ENCODE assay signal across 22 cellular contexts in genomic region chr5:166441-167372, GRCh38. TPM values are rescaled to one million over a fixed set of nuclear protein-coding genes. Genes with fewer than 3 reads are reported as not detected.
DNase-seq lines count a peak whose midpoint lies in the region; ATAC-seq and TF ChIP-seq lines count a peak whose summit lies in the region.
"Had no signal": no experiment of that assay in that cellular context is flagged by ENCODE, and none has a peak within 500 bp of the region (broad histone marks: within the 10 kb centered on the region; RNA-seq: fewer than 3 reads in every experiment).

No MANE protein-coding gene starts in this region.

- no peaks in the 10 kb centered on the region for H3K79me1 ChIP-seq in neuronal stem cell (ENCODE audit: low read depth, low read length)

- CTCF ChIA-PET in RWPE1 (lab: Yijun Ruan, JAX) = interaction anchor here (0.9 kb wide), 1 partner anchor 22 kb away, joined by 3 read pairs; no protein-coding TSS in a partner anchor

- H3K4me1 ChIP-seq in neuronal stem cell (ENCODE audit: control insufficient read depth in 2 of 2, insufficient read depth in 1 of 2, low read depth in 1 of 2, low read length in 2 of 2) = peaks cover 2 to 40% of the 10 kb centered on the region in 2 donors
- H3K4me1 ChIP-seq: body of pancreas had no signal

- H3K4me3 ChIP-seq in neuronal stem cell (ENCODE audit: low read length in 2 of 2) = no peak overlapping the region
- H3K4me3 ChIP-seq: body of pancreas, K562 had no signal

- no peak overlapping the region for H2AFZ ChIP-seq in neuronal stem cell (ENCODE audit: low read length)

- no peak overlapping the region for H3K14ac ChIP-seq in neuronal stem cell (ENCODE audit: low read length)

- H3K23ac ChIP-seq in neuronal stem cell (ENCODE audit: low read depth, low read length, poor library complexity) = no peak overlapping the region

- no CpG with 5 or more reads among the region's 27 CpGs for WGBS in neuronal stem cell (ENCODE audit: extremely low coverage in 2 of 2, insufficient read length in 2 of 2, insufficient replicate concordance in 1 of 2), 2 donors

- H2BK15ac ChIP-seq in neuronal stem cell (ENCODE audit: low read length) = no peak overlapping the region

- H2BK12ac ChIP-seq in neuronal stem cell (ENCODE audit: low read length) = no peak overlapping the region

- no peak overlapping the region for H4K91ac ChIP-seq in neuronal stem cell (ENCODE audit: low read depth, low read length, poor library complexity)

- no peaks in the 10 kb centered on the region for H3K27me3 Mint-ChIP-seq in CD14-positive monocyte (ENCODE audit: low read depth in 3 of 3)
- H3K27me3 Mint-ChIP-seq: naive B cell had no signal

- peaks cover 3 to 40% of the 10 kb centered on the region in 2 donors for H3K36me3 ChIP-seq in neuronal stem cell (replicated peaks in 1 of 2; ENCODE audit: control insufficient read depth in 2 of 2, insufficient read depth in 2 of 2, low read length in 2 of 2)

- no peak overlapping the region for H3K4me2 ChIP-seq in neuronal stem cell (ENCODE audit: insufficient read depth, low read length, poor library complexity, severe bottlenecking)

- H2AK5ac ChIP-seq in neuronal stem cell (ENCODE audit: low read depth, low read length) = no peak overlapping the region

- H3K36me3 Mint-ChIP-seq in CD14-positive monocyte = no peaks in the 10 kb centered on the region
- H3K36me3 Mint-ChIP-seq: CD4-positive, alpha-beta memory T cell; naive B cell had no signal

- POLR2A ChIA-PET in RWPE1 (lab: Yijun Ruan, JAX; ENCODE audit: low non-redundant PET) = no interaction called here

- no peak overlapping the region for H3K27ac Mint-ChIP-seq in CD14-positive monocyte
- H3K27ac Mint-ChIP-seq: CD4-positive, alpha-beta memory T cell; endodermal cell; naive B cell had no signal

- H3K4me3 Mint-ChIP-seq in CD14-positive monocyte = no peak overlapping the region
- H3K4me3 Mint-ChIP-seq: CD4-positive, alpha-beta memory T cell; endodermal cell; naive B cell had no signal

- no peaks in the 10 kb centered on the region for H3K4me1 Mint-ChIP-seq in CD14-positive monocyte
- H3K4me1 Mint-ChIP-seq: CD4-positive, alpha-beta memory T cell; endodermal cell; naive B cell had no signal

- DNase-seq in CD14-positive monocyte (ENCODE audit: low spot score) (peak; percentile 33), RWPE1 (ENCODE audit: low spot score) (no peak), neuronal stem cell (ENCODE audit: low spot score) (no peak), ecto neural progenitor cell (ENCODE audit: low spot score) (no peak), NCI-H226 (no peak)
- DNase-seq: activated CD4-positive, alpha-beta T cell treated with anti-CD3 and anti-CD28 coated beads for 1 hour; body of pancreas; CD4-positive, alpha-beta memory T cell; endodermal cell; MM.1S; naive B cell; NCI-H146; NCI-H2171; NCI-H526; SHP77 treated with DMSO at 0.1 percent for 48 hours; SW 1271 had no signal

- ATAC-seq in HG02759 (IDR thresholded peaks at IDR 0.05; ENCODE audit: unreplicated experiment) = no peak
- no peak for ATAC-seq in GM18907 (IDR thresholded peaks at IDR 0.05; ENCODE audit: unreplicated experiment)
- ATAC-seq: body of pancreas, HCT116, K562 had no signal

- H3K27ac ChIP-seq in 22Rv1 (peak overlapping the region; percentile 53), RWPE1 (peak overlapping the region; percentile 43), neuronal stem cell (replicated peaks; ENCODE audit: low read length) (peak overlapping the region; percentile 32)
- H3K27ac ChIP-seq: body of pancreas had no signal

- H3K18ac ChIP-seq in neuronal stem cell (ENCODE audit: low read length) = no peak overlapping the region

- H2BK120ac ChIP-seq in neuronal stem cell (ENCODE audit: low read depth, low read length) = no peak overlapping the region

- no peak overlapping the region for H3K9ac ChIP-seq in neuronal stem cell (ENCODE audit: low read depth, low read length, poor library complexity)

- intact Hi-C loops in CD14-positive monocyte (cut with micrococcal nuclease) = no loop called here

- H3K4ac ChIP-seq in neuronal stem cell (ENCODE audit: low read length) = no peak overlapping the region

- TF ChIP-seq CTCF in 22Rv1 (IDR thresholded peaks at IDR 0.05) (no peak), CD14-positive monocyte (IDR thresholded peaks at IDR 0.05) (no peak), RWPE1 (conservative IDR thresholded peaks at IDR 0.05; ENCODE audit: low read depth) (no peak)

- H4K8ac ChIP-seq in neuronal stem cell (ENCODE audit: low read depth, low read length) = no peak overlapping the region

- no peaks in the 10 kb centered on the region for H3K27me3 ChIP-seq in neuronal stem cell (ENCODE audit: control insufficient read depth in 3 of 3, insufficient read depth in 3 of 3, low read depth in 1 of 3, low read length in 3 of 3)
- H3K27me3 ChIP-seq: body of pancreas had no signal

- H2BK5ac ChIP-seq in neuronal stem cell (ENCODE audit: low read length) = no peak overlapping the region

- H3K9me3 Mint-ChIP-seq in CD14-positive monocyte = peaks cover 3 to 14% (median 6%) of the 10 kb centered on the region in 7 donors
- H3K9me3 Mint-ChIP-seq: CD4-positive, alpha-beta memory T cell had no signal

- peaks cover 0 to 3% of the 10 kb centered on the region in 2 donors for H3K9me3 ChIP-seq in neuronal stem cell (replicated peaks in 1 of 2; ENCODE audit: control insufficient read depth in 2 of 2, insufficient read depth in 1 of 2, low read depth in 1 of 2, low read length in 2 of 2)
- H3K9me3 ChIP-seq: body of pancreas had no signal

RNA-seq across cellular contexts. Expression of gene LRRC14B, which starts 24.6 kb away (rescaled TPM):
- polyA plus RNA-seq in CD14-positive monocyte = not detected
- polyA plus RNA-seq in neuronal stem cell (2013, experiment 1 of 2) = 0.03 TPM
- not detected for polyA plus RNA-seq in neuronal stem cell (2013, experiment 2 of 2)
- polyA plus RNA-seq: K562, keratinocyte had no signal

RNA-seq across cellular contexts. Expression of gene CCDC127, which starts 51.2 kb away (rescaled TPM):
- 1 to 10 TPM in 1 of 2 donors, under 1 TPM in 1; 0.85 to 1.5 TPM for polyA plus RNA-seq in CD14-positive monocyte
- polyA plus RNA-seq in neuronal stem cell (2013, experiment 1 of 2) = 5.2 TPM
- 5.1 TPM for polyA plus RNA-seq in neuronal stem cell (2013, experiment 2 of 2)

RNA-seq across cellular contexts. Expression of gene SDHA, which starts 51.4 kb away (rescaled TPM):
- 10 to 100 TPM; 91.5 to 98.0 TPM for polyA plus RNA-seq in CD14-positive monocyte
- polyA plus RNA-seq in neuronal stem cell (2013, experiment 1 of 2) = 60.5 TPM
- polyA plus RNA-seq in neuronal stem cell (2013, experiment 2 of 2) = 67.5 TPM
